ENCODE assay signal across 12 cellular contexts in the genomic region with DNA sequence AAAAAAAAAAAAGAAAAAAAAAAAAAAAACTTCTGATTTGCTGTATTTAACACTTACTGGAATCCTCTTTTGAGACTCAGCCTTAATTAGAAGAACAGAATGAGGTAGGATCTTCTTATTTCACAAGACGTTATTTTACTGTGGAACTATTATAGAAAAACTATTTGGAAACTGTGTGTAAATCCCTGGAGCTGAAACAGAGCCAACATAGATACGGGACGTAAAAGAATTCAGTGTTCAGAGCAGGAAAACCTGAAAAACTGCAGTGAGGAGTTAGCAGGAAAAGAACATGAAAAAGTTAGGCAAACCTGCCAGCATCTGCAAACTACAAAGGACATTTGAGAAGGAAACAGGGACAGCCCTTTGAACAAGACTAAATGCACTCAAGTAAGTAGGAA. TPM values are rescaled to one million over a fixed set of nuclear protein-coding genes. Genes with fewer than 3 reads are reported as not detected.
DNase-seq lines count a peak whose midpoint lies in the region; ATAC-seq and TF ChIP-seq lines count a peak whose summit lies in the region.
"Had no signal": no experiment of that assay in that cellular context is flagged by ENCODE, and none has a peak within 500 bp of the region (broad histone marks: within the 10 kb centered on the region; RNA-seq: fewer than 3 reads in every experiment).

No MANE protein-coding gene starts in this region.

- intact Hi-C loops in activated T-helper 1 cell treated with anti-CD3 and anti-CD28 coated beads, Interleukin-12 subunit alpha, Interleukin-12 subunit beta, Interleukin-2, Interleukin-4 antibody, amounts not matched to agents 30 ng/mL and 10 ng/mL and 1 ng/mL, durations not matched to agents 14 hours and 24 hours and 36 hours (cut with micrococcal nuclease), result no loop called here

- H3K36me3 ChIP-seq in gastroesophageal sphincter, result no peaks in the 10 kb centered on the region
- H3K36me3 ChIP-seq: upper lobe of right lung had no signal

- H3K4me3 Mint-ChIP-seq in activated T-helper 1 cell treated with anti-CD3 and anti-CD28 coated beads, Interleukin-12 subunit alpha, Interleukin-12 subunit beta, Interleukin-2, Interleukin-4 antibody, amounts not matched to agents 30 ng/mL and 10 ng/mL and 1 ng/mL, durations not matched to agents 14 hours and 24 hours and 36 hours, result peak overlapping the region; percentile 86
- peak overlapping the region; percentile 69 for H3K4me3 Mint-ChIP-seq in stimulated activated effector memory CD8-positive, alpha-beta T cell treated with anti-CD3 and anti-CD28 coated beads, Interleukin-12 subunit alpha, Interleukin-12 subunit beta, amount 100 ng/mL, for 72 hours

- DNase-seq in NCI-H2107 treated with DMSO at 0.1 percent for 48 hours (lab: John Stamatoyannopoulos, UW; ENCODE audit: unreplicated experiment) (peak; percentile 51), NCI-H2107 (lab: John Stamatoyannopoulos, UW) (no peak), NCI-H446 treated with DMSO at 0.1 percent for 48 hours (lab: John Stamatoyannopoulos, UW) (no peak), AML-193 (lab: John Stamatoyannopoulos, UW) (no peak), D341Med (ENCODE audit: low spot score) (no peak)
- DNase-seq in activated T-helper 1 cell treated with anti-CD3 and anti-CD28 coated beads, Interleukin-12 subunit alpha, Interleukin-12 subunit beta, Interleukin-2, Interleukin-4 antibody, amounts not matched to agents 30 ng/mL and 10 ng/mL and 1 ng/mL, durations not matched to agents 14 hours and 24 hours and 36 hours (ENCODE audit: low spot score), result no peak
- DNase-seq in stimulated activated effector memory CD8-positive, alpha-beta T cell treated with anti-CD3 and anti-CD28 coated beads, Interleukin-12 subunit alpha, Interleukin-12 subunit beta, amount 100 ng/mL, for 72 hours (ENCODE audit: low spot score in 2 of 2), result no peak
- DNase-seq: activated CD4-positive, alpha-beta T cell treated with anti-CD3 and anti-CD28 coated beads for 1 hour; NCI-H226; psoas muscle; upper lobe of right lung had no signal

- H3K27ac Mint-ChIP-seq in activated T-helper 1 cell treated with anti-CD3 and anti-CD28 coated beads, Interleukin-12 subunit alpha, Interleukin-12 subunit beta, Interleukin-2, Interleukin-4 antibody, amounts not matched to agents 30 ng/mL and 10 ng/mL and 1 ng/mL, durations not matched to agents 14 hours and 24 hours and 36 hours, result peak overlapping the region; percentile 92
- peak overlapping the region; percentile 76 for H3K27ac Mint-ChIP-seq in stimulated activated effector memory CD8-positive, alpha-beta T cell treated with anti-CD3 and anti-CD28 coated beads, Interleukin-12 subunit alpha, Interleukin-12 subunit beta, amount 100 ng/mL, for 72 hours

- no peaks in the 10 kb centered on the region for H3K27me3 ChIP-seq in gastroesophageal sphincter
- H3K27me3 ChIP-seq: upper lobe of right lung had no signal

- no peak overlapping the region for H3K4me3 ChIP-seq in gastroesophageal sphincter
- H3K4me3 ChIP-seq: psoas muscle had no signal

- H3K9me3 ChIP-seq in gastroesophageal sphincter, result no peaks in the 10 kb centered on the region
- H3K9me3 ChIP-seq: psoas muscle, upper lobe of right lung had no signal

- H3K4me1 ChIP-seq in gastroesophageal sphincter, result peaks cover 0 to 25% (median 5%) of the 10 kb centered on the region in 3 donors

- no peaks in the 10 kb centered on the region for H3K27me3 Mint-ChIP-seq in activated T-helper 1 cell treated with anti-CD3 and anti-CD28 coated beads, Interleukin-12 subunit alpha, Interleukin-12 subunit beta, Interleukin-2, Interleukin-4 antibody, amounts not matched to agents 30 ng/mL and 10 ng/mL and 1 ng/mL, durations not matched to agents 14 hours and 24 hours and 36 hours (ENCODE audit: insufficient read depth)

- 16 to 20% methylated on average over 3 of the region's 3 CpGs for WGBS in gastroesophageal sphincter (ENCODE audit: low coverage in 1 of 2), 2 donors

- TF ChIP-seq CTCF in gastroesophageal sphincter (IDR thresholded peaks at IDR 0.05), result no peak

- H3K36me3 Mint-ChIP-seq in activated T-helper 1 cell treated with anti-CD3 and anti-CD28 coated beads, Interleukin-12 subunit alpha, Interleukin-12 subunit beta, Interleukin-2, Interleukin-4 antibody, amounts not matched to agents 30 ng/mL and 10 ng/mL and 1 ng/mL, durations not matched to agents 14 hours and 24 hours and 36 hours (ENCODE audit: low read depth), result peaks cover 14% of the 10 kb centered on the region
- H3K36me3 Mint-ChIP-seq in stimulated activated effector memory CD8-positive, alpha-beta T cell treated with anti-CD3 and anti-CD28 coated beads, Interleukin-12 subunit alpha, Interleukin-12 subunit beta, amount 100 ng/mL, for 72 hours, result peaks cover 17% of the 10 kb centered on the region

- H3K9me3 Mint-ChIP-seq in activated T-helper 1 cell treated with anti-CD3 and anti-CD28 coated beads, Interleukin-12 subunit alpha, Interleukin-12 subunit beta, Interleukin-2, Interleukin-4 antibody, amounts not matched to agents 30 ng/mL and 10 ng/mL and 1 ng/mL, durations not matched to agents 14 hours and 24 hours and 36 hours, result no peaks in the 10 kb centered on the region
- no peaks in the 10 kb centered on the region for H3K9me3 Mint-ChIP-seq in stimulated activated effector memory CD8-positive, alpha-beta T cell treated with anti-CD3 and anti-CD28 coated beads, Interleukin-12 subunit alpha, Interleukin-12 subunit beta, amount 100 ng/mL, for 72 hours

- no peak for TF ChIP-seq EP300 in gastroesophageal sphincter (IDR thresholded peaks at IDR 0.05)

- ATAC-seq in gastroesophageal sphincter, result no peak
- no peak for ATAC-seq in stimulated activated effector memory CD8-positive, alpha-beta T cell treated with anti-CD3 and anti-CD28 coated beads, Interleukin-12 subunit alpha, Interleukin-12 subunit beta, amount 100 ng/mL, for 72 hours
- ATAC-seq: psoas muscle, upper lobe of right lung had no signal

- peak overlapping the region in 3 of 4 donors; percentile 23 to 100 (median 98) for H3K27ac ChIP-seq in gastroesophageal sphincter
- H3K27ac ChIP-seq: psoas muscle had no signal

- H3K4me1 Mint-ChIP-seq in activated T-helper 1 cell treated with anti-CD3 and anti-CD28 coated beads, Interleukin-12 subunit alpha, Interleukin-12 subunit beta, Interleukin-2, Interleukin-4 antibody, amounts not matched to agents 30 ng/mL and 10 ng/mL and 1 ng/mL, durations not matched to agents 14 hours and 24 hours and 36 hours (ENCODE audit: low read depth), result peaks cover 61% of the 10 kb centered on the region
- peaks cover 39% of the 10 kb centered on the region for H3K4me1 Mint-ChIP-seq in stimulated activated effector memory CD8-positive, alpha-beta T cell treated with anti-CD3 and anti-CD28 coated beads, Interleukin-12 subunit alpha, Interleukin-12 subunit beta, amount 100 ng/mL, for 72 hours

- no peak for TF ChIP-seq POLR2A in gastroesophageal sphincter (IDR thresholded peaks at IDR 0.05)

RNA-seq across cellular contexts. Expression of a gene that starts 3.4 kb away (rescaled TPM):
- 57.5 and 64.5 TPM in 2 replicates for total RNA-seq in activated T-helper 1 cell treated with anti-CD3 and anti-CD28 coated beads, Interleukin-12 subunit alpha, Interleukin-12 subunit beta, Interleukin-2, Interleukin-4 antibody, amounts not matched to agents 30 ng/mL and 10 ng/mL and 1 ng/mL, durations not matched to agents 14 hours and 24 hours and 36 hours
- total RNA-seq in gastroesophageal sphincter, result 10 to 100 TPM; 11.8 to 18.7 (median 15.1) TPM
